In the genomic region with DNA sequence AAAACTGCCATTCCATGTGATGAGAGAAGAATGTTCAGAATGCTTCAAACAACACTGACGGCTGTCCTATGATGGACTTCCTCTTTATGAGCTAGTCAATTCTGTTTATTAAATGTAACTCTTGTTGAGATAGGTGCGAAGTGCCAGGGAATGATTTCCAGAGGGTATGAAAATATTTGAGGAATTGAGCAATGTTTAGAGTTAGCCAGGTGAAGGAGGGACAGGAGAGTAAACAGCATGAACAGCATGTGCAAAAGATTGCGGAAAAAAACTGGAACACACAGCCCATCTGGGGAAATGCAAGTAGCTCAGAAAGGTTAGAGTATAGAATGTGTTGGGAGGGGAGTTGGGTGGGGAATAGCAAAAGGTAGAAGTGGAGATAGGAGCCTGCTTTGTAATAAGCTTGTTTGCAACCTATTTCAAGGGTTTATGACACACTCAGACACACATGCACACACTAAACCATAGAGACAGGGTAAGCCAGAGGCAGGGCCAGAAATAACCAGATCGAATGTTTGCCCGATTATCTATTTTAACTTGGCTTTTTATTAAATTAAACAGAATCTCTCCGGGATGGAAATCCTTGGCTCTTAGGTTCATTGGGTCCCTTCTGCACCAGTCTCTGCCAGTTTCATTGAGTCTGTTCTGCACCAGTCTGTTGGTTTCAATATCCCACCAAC, we compare ENCODE assay signal across 22 cellular contexts.
"Had no signal": no experiment of that assay in that cellular context is flagged by ENCODE, and none has a peak within 500 bp of the region (broad histone marks: within the 10 kb centered on the region; RNA-seq: fewer than 3 reads in every experiment).

No MANE protein-coding gene starts in this region.

- DNase-seq: activated CD4-positive, alpha-beta T cell treated with anti-CD3 and anti-CD28 coated beads for 4 hours; activated CD4-positive, alpha-beta T cell treated with anti-CD3 and anti-CD28 coated beads, Interleukin-2, amount 50 U/mL, for 48 hours; activated CD4-positive, CD25-positive, alpha-beta regulatory T cell; activated effector memory CD4-positive, alpha-beta T cell treated with Interleukin-2 at 50 U/mL for 16 hours; activated naive CD4-positive, alpha-beta T cell treated with anti-CD3 and anti-CD28 coated beads for 36 hours; activated naive CD8-positive, alpha-beta T cell treated with anti-CD3 and anti-CD28 coated beads, Interleukin-2, amount 10 ng/mL, durations not matched to agents 7 days and 5 days; activated T-cell treated with anti-CD3 and anti-CD28 coated beads, Interleukin-2, amount 50 U/mL, for 72 hours; amniotic stem cell; cortex of kidney; foreskin melanocyte; kidney; mesenchymal stem cell; nephron progenitor cell; posterior cingulate gyrus; small intestine; stimulated activated CD4-positive, alpha-beta T cell treated with anti-CD3 and anti-CD28 coated beads, Interleukin-2, amount 100 ng/mL, for 24 hours; stimulated activated naive B cell treated with anti-CD40 and anti-IgM and Interleukin-4, amounts not matched to agents 10 μg/mL and 1 μg/mL and 100 μg/mL, for 72 hours; T1000; transverse colon had no signal

- ATAC-seq: activated T-cell treated with anti-CD3 and anti-CD28 coated beads, Interleukin-2, amount 50 U/mL, for 72 hours; sciatic nerve had no signal

- H3K4me3 ChIP-seq: transverse colon, vagina had no signal

- H3K27me3 Mint-ChIP-seq: activated naive CD8-positive, alpha-beta T cell treated with anti-CD3 and anti-CD28 coated beads, Interleukin-2, amount 10 ng/mL, durations not matched to agents 7 days and 5 days; stimulated activated naive B cell treated with anti-CD40 and anti-IgM and Interleukin-4, amounts not matched to agents 10 μg/mL and 1 μg/mL and 100 μg/mL, for 72 hours had no signal

- H3K27me3 ChIP-seq: transverse colon, vagina had no signal

- H3K4me1 Mint-ChIP-seq: activated naive CD8-positive, alpha-beta T cell treated with anti-CD3 and anti-CD28 coated beads, Interleukin-2, amount 10 ng/mL, durations not matched to agents 7 days and 5 days had no signal

- H3K27ac ChIP-seq: transverse colon, vagina had no signal

- FAIRE-seq: bronchial epithelial cell, kidney, small intestine had no signal

- H3K36me3 ChIP-seq: transverse colon, vagina had no signal

- H3K9me3 ChIP-seq: transverse colon, vagina had no signal

- H3K4me1 ChIP-seq: transverse colon had no signal

- H3K27ac Mint-ChIP-seq: activated naive CD4-positive, alpha-beta T cell treated with anti-CD3 and anti-CD28 coated beads for 36 hours; activated naive CD8-positive, alpha-beta T cell treated with anti-CD3 and anti-CD28 coated beads, Interleukin-2, amount 10 ng/mL, durations not matched to agents 7 days and 5 days; activated T-cell treated with anti-CD3 and anti-CD28 coated beads, Interleukin-2, amount 50 U/mL, for 72 hours; nephron progenitor cell; stimulated activated naive B cell treated with anti-CD40 and anti-IgM and Interleukin-4, amounts not matched to agents 10 μg/mL and 1 μg/mL and 100 μg/mL, for 72 hours had no signal

- H3K4me3 Mint-ChIP-seq: activated naive CD4-positive, alpha-beta T cell treated with anti-CD3 and anti-CD28 coated beads for 36 hours; activated naive CD8-positive, alpha-beta T cell treated with anti-CD3 and anti-CD28 coated beads, Interleukin-2, amount 10 ng/mL, durations not matched to agents 7 days and 5 days; activated T-cell treated with anti-CD3 and anti-CD28 coated beads, Interleukin-2, amount 50 U/mL, for 72 hours; nephron progenitor cell; stimulated activated naive B cell treated with anti-CD40 and anti-IgM and Interleukin-4, amounts not matched to agents 10 μg/mL and 1 μg/mL and 100 μg/mL, for 72 hours had no signal
